1 cellular context compared by ENCODE assay signal in genomic region chr17:44002141-44002848, GRCh38.
TF ChIP-seq lines count a peak whose summit lies in the region.

No MANE protein-coding gene starts in this region.

TF ChIP-seq in HepG2, 621 proteins besides CTCF, POLR2A, EP300 and RAD21 (continued from another document):
- TF ChIP-seq TCF12 (IDR thresholded peaks at IDR 0.05) (no peak), TCF12 (CRISPR knock-in tag; IDR thresholded peaks at IDR 0.05) (no peak), MTF1 (CRISPR knock-in tag; IDR thresholded peaks at IDR 0.05) (no peak), ZNF570 (CRISPR knock-in tag; IDR thresholded peaks at IDR 0.05; ENCODE audit: borderline replicate concordance) (no peak), YY1 (IDR thresholded peaks at IDR 0.05; ENCODE audit: insufficient read depth, insufficient replicate concordance, low read depth, low read length) (no peak), ZNF3 (CRISPR knock-in tag; IDR thresholded peaks at IDR 0.05) (peak; percentile 96), ZNF776 (CRISPR knock-in tag; IDR thresholded peaks at IDR 0.05) (no peak), MLLT10 (CRISPR knock-in tag; IDR thresholded peaks at IDR 0.05) (no peak), NPAS2 (CRISPR knock-in tag; IDR thresholded peaks at IDR 0.05; ENCODE audit: borderline replicate concordance) (no peak), ZNF749 (CRISPR knock-in tag; IDR thresholded peaks at IDR 0.05; ENCODE audit: borderline replicate concordance) (no peak; the same call in 1 of the 2 replicates), ZNF589 (CRISPR knock-in tag; conservative IDR thresholded peaks at IDR 0.05) (no peak), NCOA5 (CRISPR knock-in tag; IDR thresholded peaks at IDR 0.05) (no peak), KLF11 (CRISPR knock-in tag; IDR thresholded peaks at IDR 0.05) (peak; percentile 37; the same call in 1 of the 2 replicates), RFX5 (IDR thresholded peaks at IDR 0.05; ENCODE audit: low read depth, low read length) (no peak), ZNF160 (CRISPR knock-in tag; IDR thresholded peaks at IDR 0.05) (0 out of 2 replicates have a peak, but pooled peaks have one; percentile 47), ZNF263 (CRISPR knock-in tag; IDR thresholded peaks at IDR 0.05) (0 out of 2 replicates have a peak, but pooled peaks have one; percentile 40), ZC3H4 (CRISPR knock-in tag; IDR thresholded peaks at IDR 0.05; ENCODE audit: borderline replicate concordance) (peak; percentile 95; the same call in 1 of the 2 replicates), DR1 (CRISPR knock-in tag; IDR thresholded peaks at IDR 0.05) (no peak), ZNF552 (CRISPR knock-in tag; IDR thresholded peaks at IDR 0.05; ENCODE audit: borderline replicate concordance) (no peak), CREBL2 (CRISPR knock-in tag; IDR thresholded peaks at IDR 0.05; ENCODE audit: borderline replicate concordance) (no peak), BRCA1 (CRISPR knock-in tag; IDR thresholded peaks at IDR 0.05) (no peak), FOXA3 (CRISPR knock-in tag; IDR thresholded peaks at IDR 0.05) (peak; percentile 91), ZNF205 (CRISPR knock-in tag; IDR thresholded peaks at IDR 0.05) (0 out of 2 replicates have a peak, but pooled peaks have one; percentile 55), ZNF781 (CRISPR knock-in tag; IDR thresholded peaks at IDR 0.05; ENCODE audit: borderline replicate concordance, not compliant biosample characterization) (peak; percentile 60), FOSL1 (CRISPR knock-in tag; IDR thresholded peaks at IDR 0.05; ENCODE audit: borderline replicate concordance) (peak; percentile 44; the same call in 1 of the 2 replicates), ZNF530 (CRISPR knock-in tag; IDR thresholded peaks at IDR 0.05; ENCODE audit: low read depth) (no peak), BORCS8-MEF2B (CRISPR knock-in tag; IDR thresholded peaks at IDR 0.05) (0 out of 2 replicates have a peak, but pooled peaks have one; percentile 45), NR1H2 (CRISPR knock-in tag; IDR thresholded peaks at IDR 0.05; ENCODE audit: borderline replicate concordance, low read depth) (no peak), ZNF557 (CRISPR knock-in tag; IDR thresholded peaks at IDR 0.05) (no peak), ETV6 (CRISPR knock-in tag; conservative IDR thresholded peaks at IDR 0.05) (no peak), SP5 (CRISPR knock-in tag; IDR thresholded peaks at IDR 0.05; ENCODE audit: borderline replicate concordance, low read depth) (peak; percentile 31; the same call in 1 of the 2 replicates)
- TF ChIP-seq, protein P1, sequence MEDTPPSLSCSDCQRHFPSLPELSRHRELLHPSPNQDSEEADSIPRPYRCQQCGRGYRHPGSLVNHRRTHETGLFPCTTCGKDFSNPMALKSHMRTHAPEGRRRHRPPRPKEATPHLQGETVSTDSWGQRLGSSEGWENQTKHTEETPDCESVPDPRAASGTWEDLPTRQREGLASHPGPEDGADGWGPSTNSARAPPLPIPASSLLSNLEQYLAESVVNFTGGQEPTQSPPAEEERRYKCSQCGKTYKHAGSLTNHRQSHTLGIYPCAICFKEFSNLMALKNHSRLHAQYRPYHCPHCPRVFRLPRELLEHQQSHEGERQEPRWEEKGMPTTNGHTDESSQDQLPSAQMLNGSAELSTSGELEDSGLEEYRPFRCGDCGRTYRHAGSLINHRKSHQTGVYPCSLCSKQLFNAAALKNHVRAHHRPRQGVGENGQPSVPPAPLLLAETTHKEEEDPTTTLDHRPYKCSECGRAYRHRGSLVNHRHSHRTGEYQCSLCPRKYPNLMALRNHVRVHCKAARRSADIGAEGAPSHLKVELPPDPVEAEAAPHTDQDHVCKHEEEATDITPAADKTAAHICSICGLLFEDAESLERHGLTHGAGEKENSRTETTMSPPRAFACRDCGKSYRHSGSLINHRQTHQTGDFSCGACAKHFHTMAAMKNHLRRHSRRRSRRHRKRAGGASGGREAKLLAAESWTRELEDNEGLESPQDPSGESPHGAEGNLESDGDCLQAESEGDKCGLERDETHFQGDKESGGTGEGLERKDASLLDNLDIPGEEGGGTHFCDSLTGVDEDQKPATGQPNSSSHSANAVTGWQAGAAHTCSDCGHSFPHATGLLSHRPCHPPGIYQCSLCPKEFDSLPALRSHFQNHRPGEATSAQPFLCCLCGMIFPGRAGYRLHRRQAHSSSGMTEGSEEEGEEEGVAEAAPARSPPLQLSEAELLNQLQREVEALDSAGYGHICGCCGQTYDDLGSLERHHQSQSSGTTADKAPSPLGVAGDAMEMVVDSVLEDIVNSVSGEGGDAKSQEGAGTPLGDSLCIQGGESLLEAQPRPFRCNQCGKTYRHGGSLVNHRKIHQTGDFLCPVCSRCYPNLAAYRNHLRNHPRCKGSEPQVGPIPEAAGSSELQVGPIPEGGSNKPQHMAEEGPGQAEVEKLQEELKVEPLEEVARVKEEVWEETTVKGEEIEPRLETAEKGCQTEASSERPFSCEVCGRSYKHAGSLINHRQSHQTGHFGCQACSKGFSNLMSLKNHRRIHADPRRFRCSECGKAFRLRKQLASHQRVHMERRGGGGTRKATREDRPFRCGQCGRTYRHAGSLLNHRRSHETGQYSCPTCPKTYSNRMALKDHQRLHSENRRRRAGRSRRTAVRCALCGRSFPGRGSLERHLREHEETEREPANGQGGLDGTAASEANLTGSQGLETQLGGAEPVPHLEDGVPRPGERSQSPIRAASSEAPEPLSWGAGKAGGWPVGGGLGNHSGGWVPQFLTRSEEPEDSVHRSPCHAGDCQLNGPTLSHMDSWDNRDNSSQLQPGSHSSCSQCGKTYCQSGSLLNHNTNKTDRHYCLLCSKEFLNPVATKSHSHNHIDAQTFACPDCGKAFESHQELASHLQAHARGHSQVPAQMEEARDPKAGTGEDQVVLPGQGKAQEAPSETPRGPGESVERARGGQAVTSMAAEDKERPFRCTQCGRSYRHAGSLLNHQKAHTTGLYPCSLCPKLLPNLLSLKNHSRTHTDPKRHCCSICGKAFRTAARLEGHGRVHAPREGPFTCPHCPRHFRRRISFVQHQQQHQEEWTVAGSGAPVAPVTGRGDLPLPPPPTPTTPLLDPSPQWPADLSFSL (CRISPR knock-in tag; IDR thresholded peaks at IDR 0.05): no peak; the same call in 1 of the 2 replicates
- TF ChIP-seq, protein P2, sequence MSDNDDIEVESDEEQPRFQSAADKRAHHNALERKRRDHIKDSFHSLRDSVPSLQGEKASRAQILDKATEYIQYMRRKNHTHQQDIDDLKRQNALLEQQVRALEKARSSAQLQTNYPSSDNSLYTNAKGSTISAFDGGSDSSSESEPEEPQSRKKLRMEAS (IDR thresholded peaks at IDR 0.05): peak; percentile 84
- TF ChIP-seq, protein P3, sequence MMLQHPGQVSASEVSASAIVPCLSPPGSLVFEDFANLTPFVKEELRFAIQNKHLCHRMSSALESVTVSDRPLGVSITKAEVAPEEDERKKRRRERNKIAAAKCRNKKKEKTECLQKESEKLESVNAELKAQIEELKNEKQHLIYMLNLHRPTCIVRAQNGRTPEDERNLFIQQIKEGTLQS (CRISPR knock-in tag; IDR thresholded peaks at IDR 0.05): peak; percentile 16; the same call in 1 of the 2 replicates
- TF ChIP-seq, protein P4, sequence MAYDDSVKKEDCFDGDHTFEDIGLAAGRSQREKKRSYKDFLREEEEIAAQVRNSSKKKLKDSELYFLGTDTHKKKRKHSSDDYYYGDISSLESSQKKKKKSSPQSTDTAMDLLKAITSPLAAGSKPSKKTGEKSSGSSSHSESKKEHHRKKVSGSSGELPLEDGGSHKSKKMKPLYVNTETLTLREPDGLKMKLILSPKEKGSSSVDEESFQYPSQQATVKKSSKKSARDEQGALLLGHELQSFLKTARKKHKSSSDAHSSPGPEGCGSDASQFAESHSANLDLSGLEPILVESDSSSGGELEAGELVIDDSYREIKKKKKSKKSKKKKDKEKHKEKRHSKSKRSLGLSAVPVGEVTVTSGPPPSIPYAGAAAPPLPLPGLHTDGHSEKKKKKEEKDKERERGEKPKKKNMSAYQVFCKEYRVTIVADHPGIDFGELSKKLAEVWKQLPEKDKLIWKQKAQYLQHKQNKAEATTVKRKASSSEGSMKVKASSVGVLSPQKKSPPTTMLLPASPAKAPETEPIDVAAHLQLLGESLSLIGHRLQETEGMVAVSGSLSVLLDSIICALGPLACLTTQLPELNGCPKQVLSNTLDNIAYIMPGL (CRISPR knock-in tag; IDR thresholded peaks at IDR 0.05; ENCODE audit: borderline replicate concordance in 1 of 2, low read depth in 1 of 2): no peak
- TF ChIP-seq, protein P5, sequence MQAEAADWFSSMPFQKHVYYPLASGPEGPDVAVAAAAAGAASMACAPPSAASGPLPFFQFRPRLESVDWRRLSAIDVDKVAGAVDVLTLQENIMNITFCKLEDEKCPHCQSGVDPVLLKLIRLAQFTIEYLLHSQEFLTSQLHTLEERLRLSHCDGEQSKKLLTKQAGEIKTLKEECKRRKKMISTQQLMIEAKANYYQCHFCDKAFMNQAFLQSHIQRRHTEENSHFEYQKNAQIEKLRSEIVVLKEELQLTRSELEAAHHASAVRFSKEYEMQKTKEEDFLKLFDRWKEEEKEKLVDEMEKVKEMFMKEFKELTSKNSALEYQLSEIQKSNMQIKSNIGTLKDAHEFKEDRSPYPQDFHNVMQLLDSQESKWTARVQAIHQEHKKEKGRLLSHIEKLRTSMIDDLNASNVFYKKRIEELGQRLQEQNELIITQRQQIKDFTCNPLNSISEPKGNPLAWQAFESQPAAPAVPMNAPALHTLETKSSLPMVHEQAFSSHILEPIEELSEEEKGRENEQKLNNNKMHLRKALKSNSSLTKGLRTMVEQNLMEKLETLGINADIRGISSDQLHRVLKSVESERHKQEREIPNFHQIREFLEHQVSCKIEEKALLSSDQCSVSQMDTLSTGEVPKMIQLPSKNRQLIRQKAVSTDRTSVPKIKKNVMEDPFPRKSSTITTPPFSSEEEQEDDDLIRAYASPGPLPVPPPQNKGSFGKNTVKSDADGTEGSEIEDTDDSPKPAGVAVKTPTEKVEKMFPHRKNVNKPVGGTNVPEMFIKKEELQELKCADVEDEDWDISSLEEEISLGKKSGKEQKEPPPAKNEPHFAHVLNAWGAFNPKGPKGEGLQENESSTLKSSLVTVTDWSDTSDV (CRISPR knock-in tag; IDR thresholded peaks at IDR 0.05): no peak
- TF ChIP-seq, protein P6, sequence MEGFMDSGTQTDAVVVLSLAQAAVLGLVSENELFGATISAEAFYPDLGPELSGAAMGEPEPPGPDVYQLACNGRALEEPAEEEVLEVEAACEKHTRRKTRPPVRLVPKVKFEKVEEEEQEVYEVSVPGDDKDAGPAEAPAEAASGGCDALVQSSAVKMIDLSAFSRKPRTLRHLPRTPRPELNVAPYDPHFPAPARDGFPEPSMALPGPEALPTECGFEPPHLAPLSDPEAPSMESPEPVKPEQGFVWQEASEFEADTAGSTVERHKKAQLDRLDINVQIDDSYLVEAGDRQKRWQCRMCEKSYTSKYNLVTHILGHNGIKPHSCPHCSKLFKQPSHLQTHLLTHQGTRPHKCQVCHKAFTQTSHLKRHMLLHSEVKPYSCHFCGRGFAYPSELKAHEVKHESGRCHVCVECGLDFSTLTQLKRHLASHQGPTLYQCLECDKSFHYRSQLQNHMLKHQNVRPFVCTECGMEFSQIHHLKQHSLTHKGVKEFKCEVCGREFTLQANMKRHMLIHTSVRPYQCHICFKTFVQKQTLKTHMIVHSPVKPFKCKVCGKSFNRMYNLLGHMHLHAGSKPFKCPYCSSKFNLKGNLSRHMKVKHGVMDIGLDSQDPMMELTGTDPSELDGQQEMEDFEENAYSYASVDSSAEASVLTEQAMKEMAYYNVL (CRISPR knock-in tag; IDR thresholded peaks at IDR 0.05; ENCODE audit: borderline replicate concordance): peak; percentile 82; the same call in 1 of the 2 replicates
- TF ChIP-seq, protein P7, sequence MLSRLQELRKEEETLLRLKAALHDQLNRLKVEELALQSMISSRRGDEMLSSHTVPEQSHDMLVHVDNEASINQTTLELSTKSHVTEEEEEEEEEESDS (CRISPR knock-in tag; IDR thresholded peaks at IDR 0.05; ENCODE audit: borderline replicate concordance): no peak
- TF ChIP-seq, protein P8, sequence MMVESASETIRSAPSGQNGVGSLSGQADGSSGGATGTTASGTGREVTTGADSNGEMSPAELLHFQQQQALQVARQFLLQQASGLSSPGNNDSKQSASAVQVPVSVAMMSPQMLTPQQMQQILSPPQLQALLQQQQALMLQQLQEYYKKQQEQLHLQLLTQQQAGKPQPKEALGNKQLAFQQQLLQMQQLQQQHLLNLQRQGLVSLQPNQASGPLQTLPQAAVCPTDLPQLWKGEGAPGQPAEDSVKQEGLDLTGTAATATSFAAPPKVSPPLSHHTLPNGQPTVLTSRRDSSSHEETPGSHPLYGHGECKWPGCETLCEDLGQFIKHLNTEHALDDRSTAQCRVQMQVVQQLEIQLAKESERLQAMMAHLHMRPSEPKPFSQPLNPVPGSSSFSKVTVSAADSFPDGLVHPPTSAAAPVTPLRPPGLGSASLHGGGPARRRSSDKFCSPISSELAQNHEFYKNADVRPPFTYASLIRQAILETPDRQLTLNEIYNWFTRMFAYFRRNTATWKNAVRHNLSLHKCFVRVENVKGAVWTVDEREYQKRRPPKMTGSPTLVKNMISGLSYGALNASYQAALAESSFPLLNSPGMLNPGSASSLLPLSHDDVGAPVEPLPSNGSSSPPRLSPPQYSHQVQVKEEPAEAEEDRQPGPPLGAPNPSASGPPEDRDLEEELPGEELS (CRISPR knock-in tag; IDR thresholded peaks at IDR 0.05): peak; percentile 53; the same call in 1 of the 2 replicates
- TF ChIP-seq, protein P9, sequence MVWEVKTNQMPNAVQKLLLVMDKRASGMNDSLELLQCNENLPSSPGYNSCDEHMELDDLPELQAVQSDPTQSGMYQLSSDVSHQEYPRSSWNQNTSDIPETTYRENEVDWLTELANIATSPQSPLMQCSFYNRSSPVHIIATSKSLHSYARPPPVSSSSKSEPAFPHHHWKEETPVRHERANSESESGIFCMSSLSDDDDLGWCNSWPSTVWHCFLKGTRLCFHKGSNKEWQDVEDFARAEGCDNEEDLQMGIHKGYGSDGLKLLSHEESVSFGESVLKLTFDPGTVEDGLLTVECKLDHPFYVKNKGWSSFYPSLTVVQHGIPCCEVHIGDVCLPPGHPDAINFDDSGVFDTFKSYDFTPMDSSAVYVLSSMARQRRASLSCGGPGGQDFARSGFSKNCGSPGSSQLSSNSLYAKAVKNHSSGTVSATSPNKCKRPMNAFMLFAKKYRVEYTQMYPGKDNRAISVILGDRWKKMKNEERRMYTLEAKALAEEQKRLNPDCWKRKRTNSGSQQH (CRISPR knock-in tag; IDR thresholded peaks at IDR 0.05; ENCODE audit: low read depth): 0 out of 2 replicates have a peak, but pooled peaks have one; percentile 38
